ENCODE assay signal across 8 cellular contexts in the genomic region with DNA sequence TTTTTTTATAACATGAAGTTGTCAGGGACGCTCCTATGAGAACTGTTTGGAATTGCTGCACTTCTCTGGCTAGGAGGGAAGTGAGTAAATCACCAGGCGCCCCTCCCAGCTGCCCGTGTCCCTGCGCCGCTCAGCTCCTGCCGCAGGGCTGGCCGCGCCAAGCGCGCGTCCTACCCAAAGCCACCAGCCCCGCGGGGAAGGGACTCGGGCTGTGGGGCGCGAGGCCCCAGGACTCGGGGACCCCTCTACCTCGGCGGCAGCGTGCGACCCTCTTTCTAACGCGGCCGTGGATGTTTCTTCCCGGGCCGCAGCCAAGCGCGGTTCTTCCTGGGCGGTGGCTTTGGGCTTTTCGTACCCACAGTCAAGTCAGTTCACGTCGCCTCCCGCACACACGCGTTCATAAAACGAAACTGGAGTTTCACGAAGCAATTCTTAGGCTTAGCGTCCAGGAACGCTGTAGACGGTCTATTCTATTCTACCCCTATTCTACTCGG. TPM values are rescaled to one million over a fixed set of nuclear protein-coding genes. Genes with fewer than 3 reads are reported as not detected.
DNase-seq lines count a peak whose midpoint lies in the region; TF ChIP-seq lines count a peak whose summit lies in the region.

No MANE protein-coding gene starts in this region.

- H3K4me1 ChIP-seq in spleen, result peaks cover 12 to 39% (median 30%) of the 10 kb centered on the region in 6 donors

- TF ChIP-seq POLR2A in spleen (IDR thresholded peaks at IDR 0.05), result no peak

- no peak overlapping the region for H3K27ac ChIP-seq in spleen

- peaks cover 5 to 96% (median 85%) of the 10 kb centered on the region in 7 donors for H3K27me3 ChIP-seq in spleen (replicated peaks in 1 of 7)

- H3K36me3 ChIP-seq in spleen, result peaks cover 0 to 20% (median 0%) of the 10 kb centered on the region in 6 donors

- WGBS in spleen, 5 donors, result 1 to 3% (median 2%) methylated on average over 33 to 41 of the region's 41 CpGs

- H3K9me3 Mint-ChIP-seq in activated T-cell treated with anti-CD3 and anti-CD28 coated beads, Interleukin-2, amount 50 U/mL, for 24 hours, result no peaks in the 10 kb centered on the region

- intact Hi-C loops in spleen (cut with DNase I; ENCODE audit: low total_unique reads), result no loop called here

- peak overlapping the region; percentile 31 to 70 (median 44) for H3K4me3 ChIP-seq in spleen

- DNase-seq in activated T-cell treated with anti-CD3 and anti-CD28 coated beads, Interleukin-2, amount 50 U/mL, for 24 hours, result no peak
- no peak for DNase-seq in activated T-cell treated with anti-CD3 and anti-CD28 coated beads, Interleukin-2, amount 50 U/mL, for 1 hour
- DNase-seq in astrocyte of the hippocampus (ENCODE audit: low read depth, low spot score), result peak; percentile 66
- peak; percentile 42 for DNase-seq in iPS-NIHi11 (ENCODE audit: low spot score)
- DNase-seq in spleen, result peak; percentile 55
- no peak for DNase-seq in NCI-H146 (lab: John Stamatoyannopoulos, UW)
- no peak for DNase-seq in DMS53 treated with DMSO at 0.1 percent for 48 hours (lab: John Stamatoyannopoulos, UW; ENCODE audit: unreplicated experiment)
- no peak for DNase-seq in 8988T

- TF ChIP-seq CTCF in spleen (IDR thresholded peaks at IDR 0.05 in 8 of 11, conservative IDR thresholded peaks at IDR 0.05 in 3 of 11), result no peak

- H3K4me1 Mint-ChIP-seq in activated T-cell treated with anti-CD3 and anti-CD28 coated beads, Interleukin-2, amount 50 U/mL, for 24 hours (ENCODE audit: low read depth), result peaks cover 15% of the 10 kb centered on the region

- peaks cover 17% of the 10 kb centered on the region for H3K36me3 Mint-ChIP-seq in activated T-cell treated with anti-CD3 and anti-CD28 coated beads, Interleukin-2, amount 50 U/mL, for 24 hours (ENCODE audit: low read depth)

- H3K27me3 Mint-ChIP-seq in activated T-cell treated with anti-CD3 and anti-CD28 coated beads, Interleukin-2, amount 50 U/mL, for 24 hours, result peaks cover 83% of the 10 kb centered on the region

- peak overlapping the region; percentile 70 for H3K4me3 Mint-ChIP-seq in activated T-cell treated with anti-CD3 and anti-CD28 coated beads, Interleukin-2, amount 50 U/mL, for 24 hours

- H3K27ac Mint-ChIP-seq in activated T-cell treated with anti-CD3 and anti-CD28 coated beads, Interleukin-2, amount 50 U/mL, for 24 hours, result no peak overlapping the region

- no peaks in the 10 kb centered on the region for H3K9me3 ChIP-seq in spleen

RNA-seq across cellular contexts. Expression of gene FOXC1, which starts 15.2 kb away (rescaled TPM):
- total RNA-seq in spleen, result 1 to 10 TPM in 1 of 7 donors, under 1 TPM in 6; 0.37 to 1.1 (median 0.58) TPM
- under 1 TPM; 0.20 to 0.67 (median 0.53) TPM for polyA plus RNA-seq in spleen

Comparison
In these comparisons a context has a peak if more than half of its experiments do, and no peak if none do; other contexts are left out.
1. DNase-seq: peak in astrocyte of the hippocampus (single experiment), iPS-NIHi11 (single experiment) and spleen (single experiment); none in activated T-cell treated with anti-CD3 and anti-CD28 coated beads, Interleukin-2, amount 50 U/mL, for 24 hours (single experiment), activated T-cell treated with anti-CD3 and anti-CD28 coated beads, Interleukin-2, amount 50 U/mL, for 1 hour (single experiment), NCI-H146 (single experiment), DMS53 treated with DMSO at 0.1 percent for 48 hours (single experiment) and 8988T (single experiment).